32 cellular contexts compared by ENCODE assay signal in genomic region chr2:75002007-75002406, GRCh38. TPM values are rescaled to one million over a fixed set of nuclear protein-coding genes. Genes with fewer than 3 reads are reported as not detected.
DNase-seq lines count a peak whose midpoint lies in the region; ATAC-seq, FAIRE-seq and TF ChIP-seq lines count a peak whose summit lies in the region.
"Had no signal": no experiment of that assay in that cellular context is flagged by ENCODE, and none has a peak within 500 bp of the region (broad histone marks: within the 10 kb centered on the region; RNA-seq: fewer than 3 reads in every experiment).

No MANE protein-coding gene starts in this region.

- H3K36me3 ChIP-seq in RWPE2 (ENCODE audit: low read depth), result no peaks in the 10 kb centered on the region
- H3K36me3 ChIP-seq: esophagus muscularis mucosa, gastrocnemius medialis, Peyer's patch, SJCRH30, transverse colon had no signal

- H3K9me3 ChIP-seq in AG04450 (ENCODE audit: control insufficient read depth, insufficient read depth, low read length) (no peaks in the 10 kb centered on the region), RWPE2 (ENCODE audit: severe bottlenecking) (no peaks in the 10 kb centered on the region)
- H3K9me3 ChIP-seq: A549, gastrocnemius medialis, Peyer's patch, SJCRH30, transverse colon had no signal

- peaks cover 1% of the 10 kb centered on the region for H3K36me3 Mint-ChIP-seq in activated naive CD4-positive, alpha-beta T cell treated with anti-CD3 and anti-CD28 coated beads, Interleukin-2, amount 10 ng/mL, durations not matched to agents 7 days and 5 days
- H3K36me3 Mint-ChIP-seq: stimulated activated effector memory CD8-positive, alpha-beta T cell treated with anti-CD3 and anti-CD28 coated beads, Interleukin-12 subunit alpha, Interleukin-12 subunit beta, amount 100 ng/mL, for 72 hours had no signal

- H3K27me3 Mint-ChIP-seq in activated naive CD4-positive, alpha-beta T cell treated with anti-CD3 and anti-CD28 coated beads, Interleukin-2, amount 10 ng/mL, durations not matched to agents 7 days and 5 days, result no peaks in the 10 kb centered on the region
- H3K27me3 Mint-ChIP-seq: activated naive CD8-positive, alpha-beta T cell treated with anti-CD3 and anti-CD28 coated beads for 36 hours; activated T-cell treated with anti-CD3 and anti-CD28 coated beads, Interleukin-2, amount 50 U/mL, for 24 hours; B cell; CD8-positive, alpha-beta memory T cell had no signal

- H3K4me1 Mint-ChIP-seq in activated naive CD4-positive, alpha-beta T cell treated with anti-CD3 and anti-CD28 coated beads, Interleukin-2, amount 10 ng/mL, durations not matched to agents 7 days and 5 days, result no peaks in the 10 kb centered on the region
- H3K4me1 Mint-ChIP-seq: activated naive CD8-positive, alpha-beta T cell treated with anti-CD3 and anti-CD28 coated beads for 36 hours; B cell; CD8-positive, alpha-beta memory T cell; nephron; stimulated activated effector memory CD8-positive, alpha-beta T cell treated with anti-CD3 and anti-CD28 coated beads, Interleukin-12 subunit alpha, Interleukin-12 subunit beta, amount 100 ng/mL, for 72 hours had no signal

- POLR2A ChIA-PET in AG04450 (lab: Yijun Ruan, JAX), result interaction anchor here (0.9 kb wide), 1 partner anchor 20 kb away, joined by 3 read pairs; no protein-coding TSS in a partner anchor

- TF ChIP-seq CTCF in AG04450 (IDR thresholded peaks at IDR 0.05; ENCODE audit: low read depth, low read length), result no peak
- no peak for TF ChIP-seq CTCF in RWPE2 (IDR thresholded peaks at IDR 0.05; ENCODE audit: poor library complexity, severe bottlenecking)
- no peak for TF ChIP-seq CTCF in fibroblast of the aortic adventitia (IDR thresholded peaks at IDR 0.05; ENCODE audit: insufficient read depth, low read length)

- ATAC-seq in RWPE2 (ENCODE audit: low read depth) (peak; percentile 91), GM21825 (IDR thresholded peaks at IDR 0.05; ENCODE audit: unreplicated experiment) (no peak), HG02870 (IDR thresholded peaks at IDR 0.05; ENCODE audit: unreplicated experiment) (no peak)
- ATAC-seq: A549; gastrocnemius medialis; left colon; psoas muscle; stimulated activated effector memory CD8-positive, alpha-beta T cell treated with anti-CD3 and anti-CD28 coated beads, Interleukin-12 subunit alpha, Interleukin-12 subunit beta, amount 100 ng/mL, for 72 hours had no signal

- peaks cover 11% of the 10 kb centered on the region for H3K4me1 ChIP-seq in RWPE2 (ENCODE audit: insufficient read depth, poor library complexity, severe bottlenecking)
- H3K4me1 ChIP-seq: A549, esophagus muscularis mucosa, gastrocnemius medialis, Peyer's patch, psoas muscle, SJCRH30, transverse colon had no signal

- DNase-seq in AG04450 (ENCODE audit: low read depth, low spot score) (peak; percentile 41), HTR-8/SVneo (ENCODE audit: insufficient read length, low spot score) (peak; percentile 64), RWPE2 (ENCODE audit: low spot score) (no peak), fibroblast of the aortic adventitia (ENCODE audit: low read depth) (peak; percentile 41), NCI-H1930 (lab: John Stamatoyannopoulos, UW) (no peak)
- DNase-seq in activated naive CD4-positive, alpha-beta T cell treated with anti-CD3 and anti-CD28 coated beads, Interleukin-2, amount 10 ng/mL, durations not matched to agents 7 days and 5 days, result no peak
- DNase-seq: activated CD4-positive, alpha-beta T cell treated with anti-CD3 and anti-CD28 coated beads for 48 hours; activated effector memory CD4-positive, alpha-beta T cell treated with anti-CD3 and anti-CD28 coated beads, Interleukin-2, amount 50 U/mL, for 16 hours; activated naive CD8-positive, alpha-beta T cell treated with anti-CD3 and anti-CD28 coated beads for 36 hours; activated T-cell treated with anti-CD3 and anti-CD28 coated beads, Interleukin-2, amount 50 U/mL, for 24 hours; aorta; caudate nucleus; CD8-positive, alpha-beta memory T cell; DMS153; gastrocnemius medialis; HCEC 1CT; KBM-7; left colon; NCI-H1417; NCI-H2081; Peyer's patch; psoas muscle; SJCRH30; transverse colon had no signal

- FAIRE-seq in HTR-8/SVneo (lab: Jason Lieb, UNC), result peak; percentile 55
- FAIRE-seq: GM12892 had no signal

- CTCF ChIA-PET in AG04450 (lab: Charles Lee), result interaction anchor here (0.6 kb wide), 1 partner anchor 22 kb away, joined by 3 read pairs; no protein-coding TSS in a partner anchor
- CTCF ChIA-PET in activated naive CD4-positive, alpha-beta T cell treated with anti-CD3 and anti-CD28 coated beads, Interleukin-2, amount 10 ng/mL, durations not matched to agents 7 days and 5 days (lab: Charles Lee), result no interaction called here

- no peaks in the 10 kb centered on the region for H3K27me3 ChIP-seq in AG04450 (ENCODE audit: control insufficient read depth, insufficient read depth, low read length)
- H3K27me3 ChIP-seq in RWPE2 (ENCODE audit: insufficient read depth, poor library complexity, severe bottlenecking), result no peaks in the 10 kb centered on the region
- H3K27me3 ChIP-seq: esophagus muscularis mucosa, gastrocnemius medialis, Peyer's patch, SJCRH30, transverse colon had no signal

- H3K4me3 ChIP-seq in AG04450 (ENCODE audit: low read depth, low read length), result no peak overlapping the region
- H3K4me3 ChIP-seq in RWPE2 (ENCODE audit: severe bottlenecking), result no peak overlapping the region
- no peak overlapping the region for H3K4me3 ChIP-seq in fibroblast of the aortic adventitia (ENCODE audit: low read depth, low read length)
- H3K4me3 ChIP-seq: A549, esophagus muscularis mucosa, gastrocnemius medialis, Peyer's patch, psoas muscle, SJCRH30, transverse colon had no signal

- no peaks in the 10 kb centered on the region for H3K9me3 Mint-ChIP-seq in activated naive CD4-positive, alpha-beta T cell treated with anti-CD3 and anti-CD28 coated beads, Interleukin-2, amount 10 ng/mL, durations not matched to agents 7 days and 5 days
- H3K9me3 Mint-ChIP-seq: activated naive CD8-positive, alpha-beta T cell treated with anti-CD3 and anti-CD28 coated beads for 36 hours; activated T-cell treated with anti-CD3 and anti-CD28 coated beads, Interleukin-2, amount 50 U/mL, for 24 hours; nephron; stimulated activated effector memory CD8-positive, alpha-beta T cell treated with anti-CD3 and anti-CD28 coated beads, Interleukin-12 subunit alpha, Interleukin-12 subunit beta, amount 100 ng/mL, for 72 hours had no signal

- H3K27ac ChIP-seq in AG04450 (ENCODE audit: low read depth, low read length) (no peak overlapping the region), RWPE2 (ENCODE audit: poor library complexity, severe bottlenecking) (no peak overlapping the region)
- H3K27ac ChIP-seq: A549, esophagus muscularis mucosa, gastrocnemius medialis, Peyer's patch, psoas muscle, SJCRH30, transverse colon had no signal

- no peak overlapping the region for H3K4me3 Mint-ChIP-seq in activated naive CD4-positive, alpha-beta T cell treated with anti-CD3 and anti-CD28 coated beads, Interleukin-2, amount 10 ng/mL, durations not matched to agents 7 days and 5 days
- H3K4me3 Mint-ChIP-seq: activated naive CD8-positive, alpha-beta T cell treated with anti-CD3 and anti-CD28 coated beads for 36 hours; activated T-cell treated with anti-CD3 and anti-CD28 coated beads, Interleukin-2, amount 50 U/mL, for 24 hours; B cell; CD8-positive, alpha-beta memory T cell; nephron; stimulated activated effector memory CD8-positive, alpha-beta T cell treated with anti-CD3 and anti-CD28 coated beads, Interleukin-12 subunit alpha, Interleukin-12 subunit beta, amount 100 ng/mL, for 72 hours had no signal

- H3K27ac Mint-ChIP-seq in activated naive CD4-positive, alpha-beta T cell treated with anti-CD3 and anti-CD28 coated beads, Interleukin-2, amount 10 ng/mL, durations not matched to agents 7 days and 5 days, result no peak overlapping the region
- H3K27ac Mint-ChIP-seq: activated naive CD8-positive, alpha-beta T cell treated with anti-CD3 and anti-CD28 coated beads for 36 hours; activated T-cell treated with anti-CD3 and anti-CD28 coated beads, Interleukin-2, amount 50 U/mL, for 24 hours; B cell; CD8-positive, alpha-beta memory T cell; nephron; stimulated activated effector memory CD8-positive, alpha-beta T cell treated with anti-CD3 and anti-CD28 coated beads, Interleukin-12 subunit alpha, Interleukin-12 subunit beta, amount 100 ng/mL, for 72 hours had no signal

RNA-seq across cellular contexts. Expression of gene POLE4, which starts 43.6 kb away (rescaled TPM):
- polyA plus RNA-seq in AG04450 (2011; rRNA removed), result 47.9 and 50.2 TPM in 2 replicates
- polyA minus RNA-seq in AG04450 (2011; rRNA and poly(A)+ RNA removed), result 11.4 TPM in 2 replicates
- total RNA-seq in fibroblast of the aortic adventitia (ENCODE audit: low replicate concordance), result 27.4 and 44.3 TPM in 2 replicates

Comparison
In these comparisons a context has a peak if more than half of its experiments do, and no peak if none do; other contexts are left out.
1. DNase-seq: peak in AG04450 (single experiment), HTR-8/SVneo (single experiment) and fibroblast of the aortic adventitia (single experiment); none in RWPE2 (single experiment), activated naive CD4-positive, alpha-beta T cell treated with anti-CD3 and anti-CD28 coated beads, Interleukin-2, amount 10 ng/mL, durations not matched to agents 7 days and 5 days (single experiment) and NCI-H1930 (0 of 2).